ENCODE assay signal across 33 cellular contexts in the genomic region with DNA sequence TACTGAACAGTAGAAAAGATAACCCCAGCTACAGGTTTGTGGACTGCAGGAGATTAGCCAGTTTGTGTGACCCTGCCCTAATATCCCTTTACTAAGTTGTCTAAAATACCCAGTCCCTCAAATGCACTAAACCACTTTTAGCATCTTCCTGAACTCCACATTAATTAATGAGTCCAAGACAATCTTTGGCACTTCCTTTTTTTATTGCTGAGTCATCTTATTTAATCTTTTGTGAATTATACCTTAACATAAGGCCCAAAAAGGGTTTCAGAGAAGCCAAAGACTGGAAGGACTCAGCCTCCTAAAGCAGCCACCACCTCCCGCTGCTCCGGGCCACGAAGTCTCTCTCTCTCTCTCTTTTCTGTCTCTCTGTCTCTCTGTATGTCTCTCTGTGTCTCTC.
"Had no signal": no experiment of that assay in that cellular context is flagged by ENCODE, and none has a peak within 500 bp of the region (broad histone marks: within the 10 kb centered on the region; RNA-seq: fewer than 3 reads in every experiment).

No MANE protein-coding gene starts in this region.

- H3K4me3 ChIP-seq: SJCRH30, SK-N-MC had no signal

- DNase-seq: activated B cell treated with CpG ODN at 0.5 μM for 24 hours; activated CD4-positive, alpha-beta memory T cell treated with anti-CD3 and anti-CD28 coated beads, Interleukin-2, amount 10 ng/mL, durations not matched to agents 7 days and 5 days; activated CD4-positive, alpha-beta T cell treated with anti-CD3 and anti-CD28 coated beads for 4 hours; activated CD4-positive, CD25-positive, alpha-beta regulatory T cell treated with anti-CD3 and anti-CD28 coated beads, Interleukin-2, amount 50 U/mL, for 72 hours; activated CD8-positive, alpha-beta memory T cell treated with anti-CD3 and anti-CD28 coated beads for 24 hours; activated CD8-positive, alpha-beta memory T cell treated with anti-CD3 and anti-CD28 coated beads, Interleukin-2, amount 10 ng/mL, durations not matched to agents 7 days and 5 days; activated CD8-positive, alpha-beta memory T cell treated with anti-CD3 and anti-CD28 coated beads, Interleukin-2, amount 50 U/mL, for 48 hours; activated effector memory CD4-positive, alpha-beta T cell treated with anti-CD3 and anti-CD28 coated beads, Interleukin-2, amount 50 U/mL, for 16 hours; activated naive CD4-positive, alpha-beta T cell; activated naive CD4-positive, alpha-beta T cell treated with anti-CD3 and anti-CD28 coated beads, Interleukin-2, amount 50 U/mL, for 16 hours; activated naive CD8-positive, alpha-beta T cell treated with anti-CD3 and anti-CD28 coated beads for 36 hours; activated T-cell treated with anti-CD3 and anti-CD28 coated beads, Interleukin-2, amount 50 U/mL, for 48 hours; amniotic stem cell; aorta; brain microvascular endothelial cell; central memory CD4-positive, alpha-beta T cell; KG1; NCI-H1092; NCI-H1436 treated with DMSO at 0.1 percent for 48 hours; NCI-H1694 treated with DMSO at 0.1 percent for 48 hours; NCI-H2029 treated with DMSO at 0.1 percent for 48 hours; NCI-H2107; NCI-H2171; NCI-H510A; NCI-H526; NCI-H748 treated with DMSO at 0.1 percent for 48 hours; NK-92 treated with Interleukin-12 subunit alpha and Interleukin-12 subunit beta, amount 100 ng/mL, for 24 hours; SHP77; SJCRH30; T1000 had no signal

- H3K27ac ChIP-seq: brain microvascular endothelial cell, SJCRH30, SK-N-MC, VCaP had no signal

- H3K4me1 ChIP-seq: SJCRH30 had no signal

- H3K27me3 ChIP-seq: brain microvascular endothelial cell, SJCRH30 had no signal

- ATAC-seq: activated CD8-positive, alpha-beta memory T cell treated with anti-CD3 and anti-CD28 coated beads, Interleukin-2, amount 10 ng/mL, durations not matched to agents 7 days and 5 days; Panc1 had no signal

- H3K36me3 ChIP-seq: brain microvascular endothelial cell, SJCRH30 had no signal
